ENCODE assay signal across 22 cellular contexts in the genomic region with DNA sequence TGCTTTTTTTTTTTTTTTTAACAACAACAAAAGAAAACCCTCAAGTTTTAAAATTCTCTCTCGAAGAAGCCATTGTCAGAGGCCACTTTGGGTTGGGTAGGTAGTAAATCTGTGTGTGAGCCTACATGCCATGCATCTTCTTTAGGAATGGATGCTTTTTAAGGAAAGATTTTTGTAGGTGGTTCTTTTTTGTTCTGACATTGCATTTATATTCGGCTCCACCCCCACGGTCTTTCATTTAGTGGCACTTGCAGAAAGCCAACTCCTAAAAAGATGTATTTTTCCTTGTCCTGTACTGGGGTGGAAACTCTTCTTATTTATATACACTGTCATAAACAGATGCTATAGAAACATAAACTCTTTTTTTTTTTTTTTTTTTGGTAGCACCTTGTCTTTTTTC.
"Had no signal": no experiment of that assay in that cellular context is flagged by ENCODE, and none has a peak within 500 bp of the region (broad histone marks: within the 10 kb centered on the region; RNA-seq: fewer than 3 reads in every experiment).

No MANE protein-coding gene starts in this region.

- H3K4me1 ChIP-seq: colonic mucosa, esophagus muscularis mucosa, foreskin keratinocyte, gastroesophageal sphincter had no signal

- H3K27ac ChIP-seq: colonic mucosa, coronary artery, epithelial cell of prostate, esophagus muscularis mucosa, foreskin keratinocyte, gastroesophageal sphincter had no signal

- H3K9me3 ChIP-seq: colonic mucosa, esophagus muscularis mucosa, esophagus squamous epithelium, gastrocnemius medialis, gastroesophageal sphincter, heart left ventricle, heart right ventricle had no signal

- H3K27me3 ChIP-seq: colonic mucosa, dorsolateral prefrontal cortex, esophagus muscularis mucosa, esophagus squamous epithelium, foreskin keratinocyte, gastrocnemius medialis, gastroesophageal sphincter, heart left ventricle, heart right ventricle had no signal

- H3K4me3 ChIP-seq: colonic mucosa, coronary artery, dorsolateral prefrontal cortex, esophagus muscularis mucosa, gastrocnemius medialis, gastroesophageal sphincter had no signal

- H3K36me3 ChIP-seq: colonic mucosa, esophagus muscularis mucosa, esophagus squamous epithelium, gastrocnemius medialis, gastroesophageal sphincter, heart left ventricle, heart right ventricle had no signal

- DNase-seq: colonic mucosa; cortex of kidney; dermis blood vessel endothelial cell; effector CD4-positive, alpha-beta T cell; effector CD8-positive, alpha-beta T cell; effector memory CD4-positive, alpha-beta T cell; effector memory CD8-positive, alpha-beta T cell; endodermal cell; erythroblast; esophagus squamous epithelium; foreskin fibroblast; foreskin keratinocyte; foreskin melanocyte; gastrocnemius medialis; glutamatergic neuron; heart left ventricle; heart right ventricle had no signal
